Comparison of ENCODE assay signal across 17 cellular contexts in genomic region chr16:55120408-55120807, GRCh38.
A peak's percentile ranks its signal among the peaks of the same experiment; 100 is the strongest.
DNase-seq lines count a peak whose midpoint lies in the region; ATAC-seq, FAIRE-seq and TF ChIP-seq lines count a peak whose summit lies in the region.
"Had no signal": no experiment of that assay in that cellular context is flagged by ENCODE, and none has a peak within 500 bp of the region (broad histone marks: within the 10 kb centered on the region; RNA-seq: fewer than 3 reads in every experiment).

No MANE protein-coding gene starts in this region.

- H3K79me2 ChIP-seq in neural progenitor cell (ENCODE audit: low read depth): no peaks in the 10 kb centered on the region

- ATAC-seq in WTC11: peak; percentile 51
- ATAC-seq in GM21825 (IDR thresholded peaks at IDR 0.05; ENCODE audit: unreplicated experiment): no peak
- no peak for ATAC-seq in HG03025 (IDR thresholded peaks at IDR 0.05; ENCODE audit: low FRiP score, unreplicated experiment)
- ATAC-seq: GM12878 had no signal

- H3K27ac Mint-ChIP-seq in WTC11 (no peak overlapping the region), neural progenitor cell (peak overlapping the region; percentile 47)
- H3K27ac Mint-ChIP-seq: activated naive CD8-positive, alpha-beta T cell had no signal

- no peak overlapping the region for H3K27ac ChIP-seq in neural progenitor cell
- H3K27ac ChIP-seq: ovary, tibial artery had no signal

- no peak overlapping the region for H3K4me2 ChIP-seq in neural progenitor cell

- H3K9me3 Mint-ChIP-seq in WTC11 (no peaks in the 10 kb centered on the region), neural progenitor cell (peaks cover 6% of the 10 kb centered on the region)

- no peaks in the 10 kb centered on the region for H3K27me3 ChIP-seq in neural progenitor cell
- H3K27me3 ChIP-seq: ovary, tibial artery had no signal

- H3K4me3 ChIP-seq in LNCaP clone FGC (ENCODE audit: low read depth, low read length): no peak overlapping the region
- no peak overlapping the region for H3K4me3 ChIP-seq in neural progenitor cell
- H3K4me3 ChIP-seq: GM12878, ovary, tibial artery had no signal

- POLR2A ChIA-PET in WTC11 (lab: Charles Lee): no interaction called here

- H3K4me3 Mint-ChIP-seq in WTC11 (no peak overlapping the region), neural progenitor cell (no peak overlapping the region)
- H3K4me3 Mint-ChIP-seq: activated naive CD8-positive, alpha-beta T cell had no signal

- no peaks in the 10 kb centered on the region for H3K9me3 ChIP-seq in neural progenitor cell (ENCODE audit: low read depth)
- H3K9me3 ChIP-seq: ovary had no signal

- H3K36me3 ChIP-seq in neural progenitor cell: no peaks in the 10 kb centered on the region
- H3K36me3 ChIP-seq: ovary, tibial artery had no signal

- DNase-seq in NCI-H1092 treated with DMSO at 0.1 percent for 48 hours (lab: John Stamatoyannopoulos, UW) (peak; percentile 53), NCI-H1092 (lab: John Stamatoyannopoulos, UW) (no peak), LNCaP clone FGC (ENCODE audit: low read depth) (no peak), WTC11 (ENCODE audit: low spot score) (peak; percentile 16), neural progenitor cell (ENCODE audit: low spot score) (peak; percentile 33), urothelium cell line (ENCODE audit: low spot score) (no peak)
- DNase-seq: activated CD8-positive, alpha-beta memory T cell treated with anti-CD3 and anti-CD28 coated beads, Interleukin-2, amount 50 U/mL, for 4 hours; DMS79 treated with DMSO at 0.1 percent for 48 hours; hypothalamus; NCI-H446 treated with DMSO at 0.1 percent for 48 hours; ovary; SHP77 had no signal

- no peak overlapping the region for H2AFZ ChIP-seq in neural progenitor cell (replicated peaks)

- FAIRE-seq in urothelium cell line (lab: Jason Lieb, UNC): no peak
- FAIRE-seq: GM12878 had no signal

- peak; percentile 19; the same call in 1 of the 2 replicates for TF ChIP-seq CTCF in LNCaP clone FGC (IDR thresholded peaks at IDR 0.05; ENCODE audit: control insufficient read depth, extremely low read depth, insufficient read depth)
- TF ChIP-seq CTCF in WTC11 (IDR thresholded peaks at IDR 0.05): no peak
- TF ChIP-seq CTCF in neural progenitor cell (IDR thresholded peaks at IDR 0.05): peak; percentile 39

- CTCF ChIA-PET in WTC11 (lab: Charles Lee): interaction anchor here (0.6 to 2.8 kb wide), 5 partner anchors 86 to 251 kb away, joined by 3 to 16 read pairs (median 3); no protein-coding TSS in a partner anchor

- H3K36me3 Mint-ChIP-seq in WTC11 (no peaks in the 10 kb centered on the region), neural progenitor cell (no peaks in the 10 kb centered on the region)
- H3K36me3 Mint-ChIP-seq: activated naive CD8-positive, alpha-beta T cell had no signal

- H3K4me1 Mint-ChIP-seq in WTC11 (no peaks in the 10 kb centered on the region), neural progenitor cell (peaks cover 3% of the 10 kb centered on the region)

- no peaks in the 10 kb centered on the region for H4K20me1 ChIP-seq in neural progenitor cell (ENCODE audit: low read depth)

- no peaks in the 10 kb centered on the region for H3K27me3 Mint-ChIP-seq in WTC11 (ENCODE audit: low read depth)
- peaks cover 8% of the 10 kb centered on the region for H3K27me3 Mint-ChIP-seq in neural progenitor cell (ENCODE audit: insufficient read depth, low read depth)

- no peaks in the 10 kb centered on the region for H3K4me1 ChIP-seq in neural progenitor cell

- no peak overlapping the region for H3K9ac ChIP-seq in neural progenitor cell

- no peaks in the 10 kb centered on the region for H3F3A ChIP-seq in neural progenitor cell (ENCODE audit: low read depth)

TF ChIP-seq in WTC11, 78 proteins besides CTCF, POLR2A, EP300 and RAD21:
- TF ChIP-seq ZNF263 (CRISPR knock-in tag; IDR thresholded peaks at IDR 0.05; ENCODE audit: low read depth) (no peak), RELA (CRISPR knock-in tag; IDR thresholded peaks at IDR 0.05; ENCODE audit: borderline replicate concordance) (no peak), ATF6 (CRISPR knock-in tag; IDR thresholded peaks at IDR 0.05) (no peak), ZNF121 (CRISPR knock-in tag; IDR thresholded peaks at IDR 0.05) (no peak), FOXP1 (CRISPR knock-in tag; IDR thresholded peaks at IDR 0.05; ENCODE audit: borderline replicate concordance) (no peak), KAT7 (CRISPR knock-in tag; IDR thresholded peaks at IDR 0.05; ENCODE audit: borderline replicate concordance) (no peak), HMGXB4 (CRISPR knock-in tag; IDR thresholded peaks at IDR 0.05) (no peak), ATF1 (CRISPR knock-in tag; IDR thresholded peaks at IDR 0.05) (no peak), PRDM15 (CRISPR knock-in tag; IDR thresholded peaks at IDR 0.05) (no peak), ATF2 (CRISPR knock-in tag; IDR thresholded peaks at IDR 0.05; ENCODE audit: borderline replicate concordance, low read depth) (no peak), NR1H2 (CRISPR knock-in tag; IDR thresholded peaks at IDR 0.05) (no peak), ZNF416 (CRISPR knock-in tag; IDR thresholded peaks at IDR 0.05) (no peak), IRF1 (CRISPR knock-in tag; IDR thresholded peaks at IDR 0.05) (no peak)

Comparison
In these comparisons a context has a peak if more than half of its experiments do, and no peak if none do; other contexts are left out.
1. DNase-seq: peak in NCI-H1092 treated with DMSO at 0.1 percent for 48 hours (single experiment), WTC11 (single experiment) and neural progenitor cell (single experiment); none in NCI-H1092 (single experiment), LNCaP clone FGC (single experiment) and urothelium cell line (single experiment).